In genomic region chr1:209769956-209770355, GRCh38 we compare ENCODE assay signal across 7 cellular contexts. TPM values are rescaled to one million over a fixed set of nuclear protein-coding genes. Genes with fewer than 3 reads are reported as not detected.
A peak's percentile ranks its signal among the peaks of the same experiment; 100 is the strongest.
DNase-seq lines count a peak whose midpoint lies in the region; ATAC-seq, FAIRE-seq and TF ChIP-seq lines count a peak whose summit lies in the region.

No MANE protein-coding gene starts in this region.

- CTCF ChIA-PET in SK-N-SH (lab: Yijun Ruan, JAX) = no interaction called here

- H3K36me3 ChIP-seq in SK-N-SH (replicated peaks in 1 of 2; ENCODE audit: control insufficient read depth in 1 of 2, insufficient read depth in 2 of 2, low read length in 1 of 2) = no peaks in the 10 kb centered on the region
- no peaks in the 10 kb centered on the region for H3K36me3 ChIP-seq in suprapubic skin

- peak overlapping the region; percentile 57 for H2AFZ ChIP-seq in SK-N-SH (ENCODE audit: low read depth)

- no peaks in the 10 kb centered on the region for H3K9me3 ChIP-seq in SK-N-SH
- no peaks in the 10 kb centered on the region for H3K9me3 ChIP-seq in suprapubic skin

- peaks cover 38% of the 10 kb centered on the region for H3F3A ChIP-seq in SK-N-SH (replicated peaks; ENCODE audit: insufficient read depth)

- no peak for DNase-seq in GM19239 (ENCODE audit: insufficient read length, low spot score)
- no peak for DNase-seq in SK-N-SH
- DNase-seq in foreskin keratinocyte = no peak
- DNase-seq in suprapubic skin (ENCODE audit: low spot score in 2 of 2) = no peak
- DNase-seq in endothelial cell (ENCODE audit: low spot score) = no peak

- WGBS in SK-N-SH (ENCODE audit: low lambda C conversion rate) = 44% methylated on average over 7 of the region's 7 CpGs
- 56% methylated on average over 7 of the region's 7 CpGs for WGBS in suprapubic skin

- no peaks in the 10 kb centered on the region for H3K36me3 Mint-ChIP-seq in endothelial cell (ENCODE audit: low read depth, unreplicated experiment)

- no peak overlapping the region for H3K27ac Mint-ChIP-seq in endothelial cell (ENCODE audit: unreplicated experiment)

- H3K79me2 ChIP-seq in SK-N-SH (ENCODE audit: insufficient read depth) = no peaks in the 10 kb centered on the region

- H4K20me1 ChIP-seq in SK-N-SH (ENCODE audit: insufficient read depth) = no peaks in the 10 kb centered on the region

- peaks cover 4% of the 10 kb centered on the region for H3K9me3 Mint-ChIP-seq in endothelial cell (ENCODE audit: unreplicated experiment)

- H3K4me1 ChIP-seq in SK-N-SH (ENCODE audit: control insufficient read depth in 1 of 2, insufficient read depth in 2 of 2, low read depth in 1 of 2, low read length in 1 of 2) = peaks cover 18 to 38% of the 10 kb centered on the region in 2 experiments
- H3K4me1 ChIP-seq in foreskin keratinocyte = peaks cover 20% of the 10 kb centered on the region
- peaks cover 18% of the 10 kb centered on the region for H3K4me1 ChIP-seq in suprapubic skin

- H3K4me2 ChIP-seq in SK-N-SH = peak overlapping the region; percentile 70

- peak overlapping the region; percentile 90 to 100 for H3K27ac ChIP-seq in SK-N-SH (ENCODE audit: low read depth in 2 of 2, low read length in 1 of 2)
- peak overlapping the region; percentile 43 for H3K27ac ChIP-seq in foreskin keratinocyte
- peak overlapping the region; percentile 57 for H3K27ac ChIP-seq in suprapubic skin

- H3K4me1 Mint-ChIP-seq in endothelial cell (ENCODE audit: unreplicated experiment) = peaks cover 7% of the 10 kb centered on the region

- no peak overlapping the region for H3K4me3 Mint-ChIP-seq in endothelial cell (ENCODE audit: unreplicated experiment)

- TF ChIP-seq RAD21 in SK-N-SH (IDR thresholded peaks at IDR 0.05; ENCODE audit: low read length) = no peak

- TF ChIP-seq POLR2A in suprapubic skin (IDR thresholded peaks at IDR 0.05) = no peak

- no peaks in the 10 kb centered on the region for H3K27me3 Mint-ChIP-seq in endothelial cell (ENCODE audit: unreplicated experiment)

- H3K9ac ChIP-seq in SK-N-SH = peak overlapping the region; percentile 85

- TF ChIP-seq EP300 in SK-N-SH (IDR thresholded peaks at IDR 0.05; ENCODE audit: borderline replicate concordance in 1 of 2, low read depth in 1 of 2, low read length in 1 of 2) = no peak
- TF ChIP-seq EP300 in suprapubic skin (IDR thresholded peaks at IDR 0.05) = no peak

- TF ChIP-seq CTCF in SK-N-SH (IDR thresholded peaks at IDR 0.05) (peak; percentile 46), foreskin keratinocyte (conservative IDR thresholded peaks at IDR 0.05) (no peak), suprapubic skin (IDR thresholded peaks at IDR 0.05) (no peak), endothelial cell (IDR thresholded peaks at IDR 0.05; ENCODE audit: unreplicated experiment) (no peak)

- POLR2A ChIA-PET in SK-N-SH (lab: Yijun Ruan, JAX) = no interaction called here

- ATAC-seq in foreskin keratinocyte (no peak), GM18517 (IDR thresholded peaks at IDR 0.05; ENCODE audit: unreplicated experiment) (no peak), HG02840 (IDR thresholded peaks at IDR 0.05; ENCODE audit: low FRiP score, unreplicated experiment) (no peak)

- peak; percentile 68 for FAIRE-seq in GM19239 (lab: Jason Lieb, UNC)

- H3K9me2 ChIP-seq in SK-N-SH = no peaks in the 10 kb centered on the region

- H3K27me3 ChIP-seq in SK-N-SH (ENCODE audit: insufficient read depth) (no peaks in the 10 kb centered on the region), foreskin keratinocyte (no peaks in the 10 kb centered on the region), suprapubic skin (no peaks in the 10 kb centered on the region)

- H3K4me3 ChIP-seq in SK-N-SH (ENCODE audit: low read depth in 2 of 2, low read length in 1 of 2) = no peak overlapping the region
- H3K4me3 ChIP-seq in suprapubic skin = peak overlapping the region; percentile 21

TF ChIP-seq in SK-N-SH, 30 proteins besides CTCF, POLR2A, EP300 and RAD21:
- no peak for TF ChIP-seq CHD2 (IDR thresholded peaks at IDR 0.05; ENCODE audit: low read length, partially characterized antibody)
- TF ChIP-seq RFX5 (IDR thresholded peaks at IDR 0.05; ENCODE audit: low read length) = no peak
- no peak for TF ChIP-seq POLR2AphosphoS5 (IDR thresholded peaks at IDR 0.05; ENCODE audit: low read depth, low read length)
- no peak for TF ChIP-seq MAX (IDR thresholded peaks at IDR 0.05; ENCODE audit: low read depth)

RNA-seq across cellular contexts. Expression of gene TRAF3IP3, which starts 14.1 kb away (rescaled TPM):
- 0.31 and 0.60 TPM in 2 replicates for polyA plus RNA-seq in SK-N-SH (2012; rRNA removed)
- 0.27 and 0.39 TPM in 2 replicates for polyA plus RNA-seq in SK-N-SH (2012; cell fraction: cytosol; rRNA removed)
- polyA plus RNA-seq in SK-N-SH (2012; cell fraction: nucleus; rRNA removed) = 1.0 and 1.1 TPM in 2 replicates
- not detected in 2 replicates for total RNA-seq in foreskin keratinocyte
- polyA plus RNA-seq in foreskin keratinocyte = 0.01 TPM in 1 of 2 replicates, not detected in the other
- total RNA-seq in suprapubic skin = 1 to 10 TPM in 3 of 4 donors, not detected in 1; 1.6 to 3.1 (median 2.0) TPM
- not detected for total RNA-seq in endothelial cell (ENCODE audit: unreplicated experiment)

RNA-seq across cellular contexts. Expression of gene C1orf74, which starts 14.4 kb away (rescaled TPM):
- polyA plus RNA-seq in SK-N-SH (2012; rRNA removed) (1.5 and 2.1 TPM in 2 replicates), foreskin keratinocyte (5.7 and 6.1 TPM in 2 replicates)
- polyA plus RNA-seq in SK-N-SH (2012; cell fraction: cytosol; rRNA removed) = 1.7 and 1.9 TPM in 2 replicates
- polyA plus RNA-seq in SK-N-SH (2012; cell fraction: nucleus; rRNA removed) = 1.4 and 2.2 TPM in 2 replicates
- total RNA-seq in foreskin keratinocyte (11.0 and 12.3 TPM in 2 replicates), suprapubic skin (10 to 100 TPM; 10.1 to 18.1 (median 15.1) TPM), endothelial cell (ENCODE audit: unreplicated experiment) (2.8 TPM)

RNA-seq across cellular contexts. Expression of gene IRF6, which starts 36.0 kb away (rescaled TPM):
- 0.94 and 1.6 TPM in 2 replicates for polyA plus RNA-seq in SK-N-SH (2012; rRNA removed)
- polyA plus RNA-seq in SK-N-SH (2012; cell fraction: cytosol; rRNA removed) = 0.77 and 1.0 TPM in 2 replicates
- 1.6 and 3.0 TPM in 2 replicates for polyA plus RNA-seq in SK-N-SH (2012; cell fraction: nucleus; rRNA removed)
- total RNA-seq in foreskin keratinocyte = 160 and 194 TPM in 2 replicates
- polyA plus RNA-seq in foreskin keratinocyte = 70.3 and 93.1 TPM in 2 replicates
- 100 to 1,000 TPM; 195 to 235 (median 227) TPM for total RNA-seq in suprapubic skin
- total RNA-seq in endothelial cell (ENCODE audit: unreplicated experiment) = 21.3 TPM

RNA-seq across cellular contexts. Expression of gene UTP25, which starts 57.8 kb away (rescaled TPM):
- polyA plus RNA-seq in SK-N-SH (2012; rRNA removed) (6.3 and 9.3 TPM in 2 replicates), foreskin keratinocyte (3.2 and 3.7 TPM in 2 replicates)
- polyA plus RNA-seq in SK-N-SH (2012; cell fraction: cytosol; rRNA removed) = 6.3 and 7.1 TPM in 2 replicates
- polyA plus RNA-seq in SK-N-SH (2012; cell fraction: nucleus; rRNA removed) = 8.9 and 16.0 TPM in 2 replicates
- total RNA-seq in foreskin keratinocyte (9.0 and 9.2 TPM in 2 replicates), suprapubic skin (10 to 100 TPM in 3 of 4 donors, 1 to 10 TPM in 1; 9.6 to 17.9 (median 11.6) TPM), endothelial cell (ENCODE audit: unreplicated experiment) (4.6 TPM)

Comparison
In these comparisons a context has a peak if more than half of its experiments do, and no peak if none do; other contexts are left out.
1. H3K27ac ChIP-seq: peak in every context shown above with its lines; median percentile 95 in SK-N-SH; 57 in suprapubic skin; 43 in foreskin keratinocyte.